Comparison of ENCODE assay signal across 10 cellular contexts in genomic region chr1:206890690-206891089, GRCh38. TPM values are rescaled to one million over a fixed set of nuclear protein-coding genes. Genes with fewer than 3 reads are reported as not detected.
DNase-seq lines count a peak whose midpoint lies in the region; ATAC-seq and TF ChIP-seq lines count a peak whose summit lies in the region.
"Had no signal": no experiment of that assay in that cellular context is flagged by ENCODE, and none has a peak within 500 bp of the region (broad histone marks: within the 10 kb centered on the region; RNA-seq: fewer than 3 reads in every experiment).

No MANE protein-coding gene starts in this region.

- CTCF ChIA-PET in activated naive CD4-positive, alpha-beta T cell treated with anti-CD3 and anti-CD28 coated beads, Interleukin-2, amount 10 ng/mL, durations not matched to agents 7 days and 5 days (lab: Charles Lee): interaction anchor here (0.5 to 1.5 kb wide), 2 partner anchors 22 to 26 kb away, joined by 4 read pairs; no protein-coding TSS in a partner anchor

- peak overlapping the region; percentile 84 for H3K27ac Mint-ChIP-seq in activated naive CD4-positive, alpha-beta T cell treated with anti-CD3 and anti-CD28 coated beads, Interleukin-2, amount 10 ng/mL, durations not matched to agents 7 days and 5 days

- H3K4me1 ChIP-seq in SJSA1 (replicated peaks): peaks cover 75% of the 10 kb centered on the region
- H3K4me1 ChIP-seq in fibroblast of lung (ENCODE audit: control insufficient read depth, extremely low read depth, insufficient read depth, low read length): peaks cover 39% of the 10 kb centered on the region
- peaks cover 4 to 22% (median 17%) of the 10 kb centered on the region in 5 donors for H3K4me1 ChIP-seq in subcutaneous abdominal adipose tissue (ENCODE audit: control insufficient read depth in 5 of 5, insufficient read depth in 5 of 5, low read length in 5 of 5)
- H3K4me1 ChIP-seq: Caco-2 had no signal

- no peaks in the 10 kb centered on the region for H4K20me1 ChIP-seq in fibroblast of lung (ENCODE audit: control insufficient read depth, extremely low read depth, insufficient read depth, low read length)

- peaks cover 22% of the 10 kb centered on the region for H3K27me3 Mint-ChIP-seq in activated naive CD4-positive, alpha-beta T cell treated with anti-CD3 and anti-CD28 coated beads, Interleukin-2, amount 10 ng/mL, durations not matched to agents 7 days and 5 days

- no peaks in the 10 kb centered on the region for H3K9me3 ChIP-seq in SJSA1 (replicated peaks)
- H3K9me3 ChIP-seq in fibroblast of lung (ENCODE audit: control insufficient read depth, insufficient read depth, low read depth, low read length): no peaks in the 10 kb centered on the region
- H3K9me3 ChIP-seq in subcutaneous abdominal adipose tissue (ENCODE audit: control insufficient read depth in 5 of 5, low read length in 5 of 5): no peaks in the 10 kb centered on the region
- H3K9me3 ChIP-seq: Caco-2 had no signal

- H3K9ac ChIP-seq in fibroblast of lung (ENCODE audit: insufficient read depth, low read length): peak overlapping the region; percentile 53
- H3K9ac ChIP-seq in subcutaneous abdominal adipose tissue (ENCODE audit: low read length in 5 of 5): no peak overlapping the region

- H3K4me2 ChIP-seq in fibroblast of lung (ENCODE audit: extremely low read depth, insufficient read depth, low read length): peak overlapping the region; percentile 44

- no peak overlapping the region for H3K4me3 Mint-ChIP-seq in activated naive CD4-positive, alpha-beta T cell treated with anti-CD3 and anti-CD28 coated beads, Interleukin-2, amount 10 ng/mL, durations not matched to agents 7 days and 5 days

- no peaks in the 10 kb centered on the region for H3K27me3 ChIP-seq in SJSA1 (replicated peaks)
- no peaks in the 10 kb centered on the region for H3K27me3 ChIP-seq in fibroblast of lung (ENCODE audit: control insufficient read depth, insufficient read depth, low read length)
- H3K27me3 ChIP-seq in subcutaneous abdominal adipose tissue (ENCODE audit: control insufficient read depth in 5 of 5, insufficient read depth in 4 of 5, low read length in 5 of 5): no peaks in the 10 kb centered on the region

- ATAC-seq in GM21717 (IDR thresholded peaks at IDR 0.05; ENCODE audit: unreplicated experiment): no peak

- no peak for TF ChIP-seq CTCF in fibroblast of lung (conservative IDR thresholded peaks at IDR 0.05 in 1 of 2, IDR thresholded peaks at IDR 0.05 in 1 of 2; ENCODE audit: low read depth in 1 of 2, low read length in 2 of 2)

- peaks cover 4% of the 10 kb centered on the region for H3K9me3 Mint-ChIP-seq in activated naive CD4-positive, alpha-beta T cell treated with anti-CD3 and anti-CD28 coated beads, Interleukin-2, amount 10 ng/mL, durations not matched to agents 7 days and 5 days

- DNase-seq in activated naive CD4-positive, alpha-beta T cell treated with anti-CD3 and anti-CD28 coated beads, Interleukin-2, amount 10 ng/mL, durations not matched to agents 7 days and 5 days: no peak
- DNase-seq in activated naive CD4-positive, alpha-beta T cell (lab: John Stamatoyannopoulos, UW): no peak
- DNase-seq in SJSA1 (ENCODE audit: low read depth in 1 of 2, low spot score in 2 of 2) (peak; percentile 90 to 97), fibroblast of lung (ENCODE audit: low read depth in 2 of 2) (peak; percentile 75 to 90), hypothalamus (lab: John Stamatoyannopoulos, UW) (no peak)
- DNase-seq in activated CD4-positive, alpha-beta T cell treated with anti-CD3 and anti-CD28 coated beads, Interleukin-2, amount 50 U/mL, for 48 hours: no peak
- DNase-seq: Caco-2 had no signal

- no peaks in the 10 kb centered on the region for H3K79me2 ChIP-seq in fibroblast of lung (ENCODE audit: control insufficient read depth, insufficient read depth, low read length)

- H3K36me3 ChIP-seq in SJSA1: no peaks in the 10 kb centered on the region
- no peaks in the 10 kb centered on the region for H3K36me3 ChIP-seq in fibroblast of lung (ENCODE audit: control insufficient read depth, insufficient read depth, low read length)
- no peaks in the 10 kb centered on the region for H3K36me3 ChIP-seq in subcutaneous abdominal adipose tissue (ENCODE audit: control insufficient read depth in 5 of 5, insufficient read depth in 5 of 5, low read length in 5 of 5)

- no peak overlapping the region for H2AFZ ChIP-seq in fibroblast of lung (ENCODE audit: low read length)

- H3K27ac ChIP-seq in SJSA1 (peak overlapping the region; percentile 100), fibroblast of lung (ENCODE audit: insufficient read depth, low read length) (peak overlapping the region; percentile 89), subcutaneous abdominal adipose tissue (ENCODE audit: low read depth, low read length) (peak overlapping the region; percentile 7)

- H3K4me3 ChIP-seq in SJSA1 (peak overlapping the region; percentile 18), fibroblast of lung (replicated peaks in 1 of 4; ENCODE audit: control extremely low read depth in 1 of 4, insufficient read depth in 1 of 4, low read depth in 3 of 4, low read length in 4 of 4) (no peak overlapping the region), subcutaneous abdominal adipose tissue (ENCODE audit: low read depth in 1 of 5, low read length in 5 of 5) (peak overlapping the region in 1 of 5 donors; percentile 14)

- H3K36me3 Mint-ChIP-seq in activated naive CD4-positive, alpha-beta T cell treated with anti-CD3 and anti-CD28 coated beads, Interleukin-2, amount 10 ng/mL, durations not matched to agents 7 days and 5 days: peaks cover 5% of the 10 kb centered on the region

- peaks cover 43% of the 10 kb centered on the region for H3K4me1 Mint-ChIP-seq in activated naive CD4-positive, alpha-beta T cell treated with anti-CD3 and anti-CD28 coated beads, Interleukin-2, amount 10 ng/mL, durations not matched to agents 7 days and 5 days

RNA-seq across cellular contexts. Expression of gene IL24, which starts 6.6 kb away (rescaled TPM):
- 1.5 and 3.5 TPM in 2 replicates for total RNA-seq in SJSA1 (2014; rRNA removed; shearing (Covaris generic))
- total RNA-seq in fibroblast of lung: 0.17 TPM in 1 of 2 replicates, not detected in the other
- 0.54 TPM in 1 of 2 replicates, not detected in the other for polyA plus RNA-seq in fibroblast of lung
- polyA plus RNA-seq in fibroblast of lung (2012): 0.13 and 0.91 TPM in 2 replicates
- 3.0 TPM in 1 of 2 replicates, not detected in the other for polyA minus RNA-seq in fibroblast of lung (ENCODE audit: low replicate concordance)
- total RNA-seq: Caco-2, mesenteric fat pad had no signal

RNA-seq across cellular contexts. Expression of gene IL20, which starts 25.3 kb away (rescaled TPM):
- 0.25 and 0.53 TPM in 2 replicates for total RNA-seq in SJSA1 (2014; rRNA removed; shearing (Covaris generic))
- not detected in 2 replicates for total RNA-seq in fibroblast of lung
- polyA plus RNA-seq in fibroblast of lung: not detected in 2 replicates
- not detected in 2 replicates for polyA plus RNA-seq in fibroblast of lung (2012)
- not detected in 2 replicates for polyA minus RNA-seq in fibroblast of lung (ENCODE audit: low replicate concordance)
- total RNA-seq: Caco-2, mesenteric fat pad had no signal

RNA-seq across cellular contexts. Expression of gene FCMR, which starts 31.1 kb away (rescaled TPM):
- 2.0 and 11.7 TPM in 2 replicates for total RNA-seq in SJSA1 (2014; rRNA removed; shearing (Covaris generic))
- 0.26 and 0.33 TPM in 2 replicates for total RNA-seq in fibroblast of lung
- polyA plus RNA-seq in fibroblast of lung: 1.5 and 4.3 TPM in 2 replicates
- 2.1 and 4.9 TPM in 2 replicates for polyA plus RNA-seq in fibroblast of lung (2012)
- 7.2 and 24.4 TPM in 2 replicates for polyA minus RNA-seq in fibroblast of lung (ENCODE audit: low replicate concordance)
- total RNA-seq: Caco-2 had no signal

RNA-seq across cellular contexts. Expression of gene PIGR, which starts 55.6 kb away (rescaled TPM):
- total RNA-seq in SJSA1 (2014; rRNA removed; shearing (Covaris generic)): not detected in 2 replicates
- not detected in 2 replicates for total RNA-seq in fibroblast of lung
- polyA plus RNA-seq in fibroblast of lung: not detected in 2 replicates
- polyA plus RNA-seq in fibroblast of lung (2012): not detected in 2 replicates
- not detected in 2 replicates for polyA minus RNA-seq in fibroblast of lung (ENCODE audit: low replicate concordance)
- total RNA-seq: Caco-2 had no signal

Comparison
In these comparisons a context has a peak if more than half of its experiments do, and no peak if none do; other contexts are left out.
1. DNase-seq: peak in SJSA1 (2 of 2) and fibroblast of lung (2 of 2); none in activated naive CD4-positive, alpha-beta T cell treated with anti-CD3 and anti-CD28 coated beads, Interleukin-2, amount 10 ng/mL, durations not matched to agents 7 days and 5 days (single experiment), activated naive CD4-positive, alpha-beta T cell (0 of 4), activated CD4-positive, alpha-beta T cell treated with anti-CD3 and anti-CD28 coated beads, Interleukin-2, amount 50 U/mL, for 48 hours (0 of 2) and hypothalamus (0 of 51).
2. H3K27ac ChIP-seq: peak in every context shown above with its lines; median percentile 100 in SJSA1; 89 in fibroblast of lung; 7 in subcutaneous abdominal adipose tissue.